In genomic region chr6:3259491-3259958, GRCh38 we compare ENCODE assay signal across 7 cellular contexts. TPM values are rescaled to one million over a fixed set of nuclear protein-coding genes. Genes with fewer than 3 reads are reported as not detected.
DNase-seq lines count a peak whose midpoint lies in the region; ATAC-seq, FAIRE-seq and TF ChIP-seq lines count a peak whose summit lies in the region.

No MANE protein-coding gene starts in this region.

- H3K4me3 ChIP-seq in SJSA1, result peak overlapping the region; percentile 81
- peak overlapping the region; percentile 89 for H3K4me3 ChIP-seq in bronchial epithelial cell (ENCODE audit: low read depth, low read length)

- TF ChIP-seq CTCF in bronchial epithelial cell (IDR thresholded peaks at IDR 0.05; ENCODE audit: insufficient read depth, low read length, severe bottlenecking), result no peak

- peak; percentile 66 for DNase-seq in GM03348 (ENCODE audit: low spot score)
- peak; percentile 60 for DNase-seq in HT-29 (ENCODE audit: low spot score)
- peak in 1 of 2 experiments; percentile 57 for DNase-seq in SJSA1 (ENCODE audit: low read depth in 1 of 2, low spot score in 2 of 2)
- peak; percentile 25 for DNase-seq in bronchial epithelial cell (ENCODE audit: low read depth)
- peak; percentile 52 for DNase-seq in kidney tubule cell (ENCODE audit: low spot score)
- peak; percentile 32 for DNase-seq in stimulated activated CD4-positive, alpha-beta T cell treated with anti-CD3 and anti-CD28 coated beads, Interleukin-4, amount 100 ng/mL, for 1 hour

- FAIRE-seq in bronchial epithelial cell (lab: Jason Lieb, UNC), result no peak

- no peaks in the 10 kb centered on the region for H3K9me3 ChIP-seq in SJSA1 (replicated peaks)

- H3K36me3 ChIP-seq in SJSA1, result peaks cover 31% of the 10 kb centered on the region
- peaks cover 16% of the 10 kb centered on the region for H3K36me3 ChIP-seq in bronchial epithelial cell (ENCODE audit: control insufficient read depth, insufficient read depth, low read length)

- ATAC-seq in GM21423 (IDR thresholded peaks at IDR 0.05; ENCODE audit: unreplicated experiment), result peak; percentile 36

- H3K27ac ChIP-seq in SJSA1, result no peak overlapping the region

- H3K27me3 ChIP-seq in SJSA1 (replicated peaks) (no peaks in the 10 kb centered on the region), bronchial epithelial cell (ENCODE audit: control insufficient read depth, insufficient read depth, low read length) (no peaks in the 10 kb centered on the region)

- H3K4me1 ChIP-seq in SJSA1 (replicated peaks), result peaks cover 26% of the 10 kb centered on the region

RNA-seq across cellular contexts. Expression of gene PSMG4, which starts 0.8 kb away (rescaled TPM):
- 142 and 145 TPM in 2 replicates for total RNA-seq in HT-29 (2014; rRNA removed; shearing (Covaris generic))
- 9.5 and 16.1 TPM in 2 replicates for total RNA-seq in SJSA1 (2014; rRNA removed; shearing (Covaris generic))
- 15.5 and 34.2 TPM in 2 replicates for total RNA-seq in bronchial epithelial cell

RNA-seq across cellular contexts. Expression of gene TUBB2B, which starts 32.1 kb away (rescaled TPM):
- 1.7 and 2.5 TPM in 2 replicates for total RNA-seq in HT-29 (2014; rRNA removed; shearing (Covaris generic))
- 33.1 and 49.5 TPM in 2 replicates for total RNA-seq in SJSA1 (2014; rRNA removed; shearing (Covaris generic))
- total RNA-seq in bronchial epithelial cell, result under 0.01 and 2.2 TPM in 2 replicates
